In genomic region chr3:10228248-10228950, GRCh38 we compare ENCODE assay signal across 11 cellular contexts. TPM values are rescaled to one million over a fixed set of nuclear protein-coding genes. Genes with fewer than 3 reads are reported as not detected.
DNase-seq lines count a peak whose midpoint lies in the region; ATAC-seq, FAIRE-seq and TF ChIP-seq lines count a peak whose summit lies in the region.
"Had no signal": no experiment of that assay in that cellular context is flagged by ENCODE, and none has a peak within 500 bp of the region (broad histone marks: within the 10 kb centered on the region; RNA-seq: fewer than 3 reads in every experiment).

No MANE protein-coding gene starts in this region.

- no peak overlapping the region for H3K27ac ChIP-seq in lower lobe of right lung
- H3K27ac ChIP-seq in small intestine (ENCODE audit: low read depth in 1 of 2, low read length in 1 of 2), result peak overlapping the region in 1 of 2 donors; percentile 36
- H3K27ac ChIP-seq: parathyroid adenoma had no signal

- H3K4me1 ChIP-seq in lower lobe of right lung (peaks cover 28% of the 10 kb centered on the region), small intestine (ENCODE audit: control insufficient read depth in 2 of 2, insufficient read depth in 1 of 2, low read depth in 1 of 2, low read length in 1 of 2) (peaks cover 6% of the 10 kb centered on the region in 2 donors)
- H3K4me1 ChIP-seq: parathyroid adenoma had no signal

- DNase-seq in CD14-positive monocyte (ENCODE audit: low spot score), result peak; percentile 73
- peak; percentile 82 for DNase-seq in HT1080 (ENCODE audit: low read depth)
- DNase-seq in activated CD8-positive, alpha-beta T cell treated with anti-CD3 and anti-CD28 coated beads, Interleukin-2, amount 10 ng/mL, durations not matched to agents 7 days and 5 days, result peak; percentile 43
- no peak for DNase-seq in lower lobe of right lung
- DNase-seq in OCI-M2 (lab: John Stamatoyannopoulos, UW; ENCODE audit: unreplicated experiment), result no peak
- no peak for DNase-seq in small intestine
- DNase-seq in NCI-H774 (lab: John Stamatoyannopoulos, UW), result no peak
- DNase-seq: NCI-H2081, T1000 had no signal

- H3K27me3 ChIP-seq in lower lobe of right lung (ENCODE audit: low read depth) (no peaks in the 10 kb centered on the region), small intestine (ENCODE audit: control insufficient read depth in 2 of 2, insufficient read depth in 2 of 2, low read length in 2 of 2) (no peaks in the 10 kb centered on the region)

- no peaks in the 10 kb centered on the region for H3K27me3 Mint-ChIP-seq in CD14-positive monocyte (ENCODE audit: low read depth in 3 of 3)
- H3K27me3 Mint-ChIP-seq in activated CD8-positive, alpha-beta T cell treated with anti-CD3 and anti-CD28 coated beads, Interleukin-2, amount 10 ng/mL, durations not matched to agents 7 days and 5 days (ENCODE audit: low read depth), result no peaks in the 10 kb centered on the region

- peaks cover 0 to 2% (median 0%) of the 10 kb centered on the region in 7 donors for H3K9me3 Mint-ChIP-seq in CD14-positive monocyte
- no peaks in the 10 kb centered on the region for H3K9me3 Mint-ChIP-seq in activated CD8-positive, alpha-beta T cell treated with anti-CD3 and anti-CD28 coated beads, Interleukin-2, amount 10 ng/mL, durations not matched to agents 7 days and 5 days (ENCODE audit: insufficient read depth)

- no peak overlapping the region for H3K4me3 ChIP-seq in lower lobe of right lung
- H3K4me3 ChIP-seq in small intestine (ENCODE audit: low read depth in 1 of 2, low read length in 2 of 2), result no peak overlapping the region

- TF ChIP-seq CTCF in CD14-positive monocyte (IDR thresholded peaks at IDR 0.05) (no peak), lower lobe of right lung (IDR thresholded peaks at IDR 0.05) (no peak)

- WGBS in small intestine, 3 donors, result 72 to 92% (median 74%) methylated on average over 4 of the region's 4 CpGs

- H3K36me3 ChIP-seq in lower lobe of right lung, result peaks cover 10% of the 10 kb centered on the region
- peaks cover 0 to 2% of the 10 kb centered on the region in 2 donors for H3K36me3 ChIP-seq in small intestine (ENCODE audit: control insufficient read depth in 2 of 2, insufficient read depth in 2 of 2, low read length in 2 of 2)

- peak overlapping the region; percentile 90 to 96 (median 93) for H3K27ac Mint-ChIP-seq in CD14-positive monocyte
- H3K27ac Mint-ChIP-seq in activated CD8-positive, alpha-beta T cell treated with anti-CD3 and anti-CD28 coated beads, Interleukin-2, amount 10 ng/mL, durations not matched to agents 7 days and 5 days, result peak overlapping the region; percentile 84

- POLR2A ChIA-PET in activated CD8-positive, alpha-beta T cell treated with anti-CD3 and anti-CD28 coated beads, Interleukin-2, amount 10 ng/mL, durations not matched to agents 7 days and 5 days (lab: Charles Lee), result interaction anchor here (0.8 to 1.6 kb wide), 2 partner anchors 14 to 20 kb away, joined by 4 to 6 read pairs; partner anchors contain the start of gene TATDN2

- peaks cover 58% of the 10 kb centered on the region for H3K4me1 Mint-ChIP-seq in CD14-positive monocyte
- H3K4me1 Mint-ChIP-seq in activated CD8-positive, alpha-beta T cell treated with anti-CD3 and anti-CD28 coated beads, Interleukin-2, amount 10 ng/mL, durations not matched to agents 7 days and 5 days (ENCODE audit: low read depth), result peaks cover 57% of the 10 kb centered on the region

- H3K36me3 Mint-ChIP-seq in CD14-positive monocyte, result peaks cover 8 to 14% of the 10 kb centered on the region in 2 donors
- peaks cover 3% of the 10 kb centered on the region for H3K36me3 Mint-ChIP-seq in activated CD8-positive, alpha-beta T cell treated with anti-CD3 and anti-CD28 coated beads, Interleukin-2, amount 10 ng/mL, durations not matched to agents 7 days and 5 days (ENCODE audit: low read depth)

- peak; percentile 49 for ATAC-seq in activated CD8-positive, alpha-beta T cell treated with anti-CD3 and anti-CD28 coated beads, Interleukin-2, amount 10 ng/mL, durations not matched to agents 7 days and 5 days
- ATAC-seq in lower lobe of right lung, result peak; percentile 14 to 32
- ATAC-seq in GM19351 (IDR thresholded peaks at IDR 0.05; ENCODE audit: unreplicated experiment), result no peak

- no peak for FAIRE-seq in small intestine (lab: Jason Lieb, UNC)

- H3K9me3 ChIP-seq in lower lobe of right lung (no peaks in the 10 kb centered on the region), small intestine (ENCODE audit: control insufficient read depth, low read depth) (no peaks in the 10 kb centered on the region)

- peak overlapping the region; percentile 40 to 52 for H3K4me3 Mint-ChIP-seq in CD14-positive monocyte
- peak overlapping the region; percentile 38 for H3K4me3 Mint-ChIP-seq in activated CD8-positive, alpha-beta T cell treated with anti-CD3 and anti-CD28 coated beads, Interleukin-2, amount 10 ng/mL, durations not matched to agents 7 days and 5 days

- intact Hi-C loops in CD14-positive monocyte (cut with micrococcal nuclease), result loop anchor here (2.0 to 5.0 kb wide), 2 partner anchors 62 to 66 kb away; partner anchors contain the start of gene IRAK2 (in 1 of the 2)
- intact Hi-C loops in lower lobe of right lung (cut with DNase I), result no loop called here

- CTCF ChIA-PET in activated CD8-positive, alpha-beta T cell treated with anti-CD3 and anti-CD28 coated beads, Interleukin-2, amount 10 ng/mL, durations not matched to agents 7 days and 5 days (lab: Charles Lee), result interaction anchor here (0.6 to 1.3 kb wide), 5 partner anchors 31 to 1361 kb away, joined by 3 read pairs; no protein-coding TSS in a partner anchor

RNA-seq across cellular contexts. Expression of gene TATDN2, which starts 19.9 kb away (rescaled TPM):
- 1 to 10 TPM; 6.0 TPM for polyA plus RNA-seq in CD14-positive monocyte
- 13.4 and 15.7 TPM in 2 replicates for total RNA-seq in HT1080 (2014; rRNA removed; shearing (Covaris generic))
- 19.5 and 20.5 TPM in 2 replicates for polyA plus RNA-seq in HT1080 (2015; cell fraction: cytosol; rRNA removed)
- 19.0 and 19.2 TPM in 2 replicates for polyA plus RNA-seq in HT1080 (2015; cell fraction: nucleus; rRNA removed)
- total RNA-seq in activated CD8-positive, alpha-beta T cell treated with anti-CD3 and anti-CD28 coated beads, Interleukin-2, amount 10 ng/mL, durations not matched to agents 7 days and 5 days, result 10 to 100 TPM; 57.0 to 61.6 TPM
- 36.0 TPM for total RNA-seq in lower lobe of right lung
- 10 to 100 TPM; 13.8 to 19.5 (median 15.2) TPM for polyA plus RNA-seq in small intestine

Comparison
In these comparisons a context has a peak if more than half of its experiments do, and no peak if none do; other contexts are left out.
1. DNase-seq: peak in CD14-positive monocyte (single experiment), HT1080 (single experiment) and activated CD8-positive, alpha-beta T cell treated with anti-CD3 and anti-CD28 coated beads, Interleukin-2, amount 10 ng/mL, durations not matched to agents 7 days and 5 days (single experiment); none in lower lobe of right lung (single experiment), OCI-M2 (single experiment), small intestine (single experiment) and NCI-H774 (single experiment).